ENCODE assay signal across 26 cellular contexts in genomic region chr12:76078748-76079147, GRCh38. TPM values are rescaled to one million over a fixed set of nuclear protein-coding genes. Genes with fewer than 3 reads are reported as not detected.
DNase-seq lines count a peak whose midpoint lies in the region; ATAC-seq, FAIRE-seq and TF ChIP-seq lines count a peak whose summit lies in the region.
"Had no signal": no experiment of that assay in that cellular context is flagged by ENCODE, and none has a peak within 500 bp of the region (broad histone marks: within the 10 kb centered on the region; RNA-seq: fewer than 3 reads in every experiment).

No MANE protein-coding gene starts in this region.

- H3K36me3 Mint-ChIP-seq in activated naive CD8-positive, alpha-beta T cell = peaks cover 35% of the 10 kb centered on the region
- H3K36me3 Mint-ChIP-seq in activated naive CD8-positive, alpha-beta T cell treated with anti-CD3 and anti-CD28 coated beads for 36 hours = peaks cover 64% of the 10 kb centered on the region
- H3K36me3 Mint-ChIP-seq in T-helper 17 cell (ENCODE audit: low read depth) = peaks cover 4% of the 10 kb centered on the region

- H3K4me1 Mint-ChIP-seq in activated naive CD8-positive, alpha-beta T cell (ENCODE audit: low read depth) = peaks cover 71% of the 10 kb centered on the region
- peaks cover 60% of the 10 kb centered on the region for H3K4me1 Mint-ChIP-seq in activated naive CD8-positive, alpha-beta T cell treated with anti-CD3 and anti-CD28 coated beads for 36 hours
- peaks cover 56% of the 10 kb centered on the region for H3K4me1 Mint-ChIP-seq in T-helper 17 cell
- H3K4me1 Mint-ChIP-seq in stimulated activated naive CD8-positive, alpha-beta T cell treated with anti-CD3 and anti-CD28 coated beads, Interleukin-15, amount 100 ng/mL, for 72 hours = peaks cover 75% of the 10 kb centered on the region

- peak overlapping the region; percentile 67 for H3K4me3 Mint-ChIP-seq in activated naive CD8-positive, alpha-beta T cell
- no peak overlapping the region for H3K4me3 Mint-ChIP-seq in activated naive CD8-positive, alpha-beta T cell treated with anti-CD3 and anti-CD28 coated beads for 36 hours
- peak overlapping the region; percentile 7 for H3K4me3 Mint-ChIP-seq in T-helper 17 cell
- H3K4me3 Mint-ChIP-seq in stimulated activated naive CD8-positive, alpha-beta T cell treated with anti-CD3 and anti-CD28 coated beads, Interleukin-15, amount 100 ng/mL, for 72 hours = peak overlapping the region; percentile 17 to 56
- H3K4me3 Mint-ChIP-seq: activated CD8-positive, alpha-beta memory T cell treated with anti-CD3 and anti-CD28 coated beads, Interleukin-2, amount 10 ng/mL, durations not matched to agents 7 days and 5 days; CD14-positive monocyte; stimulated activated memory B cell treated with anti-CD40 and anti-IgM and Interleukin-4, amounts not matched to agents 10 μg/mL and 1 μg/mL and 100 μg/mL, for 72 hours had no signal

- no peak overlapping the region for H3K27ac Mint-ChIP-seq in activated naive CD8-positive, alpha-beta T cell
- H3K27ac Mint-ChIP-seq in activated naive CD8-positive, alpha-beta T cell treated with anti-CD3 and anti-CD28 coated beads for 36 hours = no peak overlapping the region
- peak overlapping the region; percentile 24 for H3K27ac Mint-ChIP-seq in T-helper 17 cell
- peak overlapping the region in 1 of 2 donors; percentile 28 for H3K27ac Mint-ChIP-seq in stimulated activated naive CD8-positive, alpha-beta T cell treated with anti-CD3 and anti-CD28 coated beads, Interleukin-15, amount 100 ng/mL, for 72 hours
- H3K27ac Mint-ChIP-seq: stimulated activated memory B cell treated with anti-CD40 and anti-IgM and Interleukin-4, amounts not matched to agents 10 μg/mL and 1 μg/mL and 100 μg/mL, for 72 hours had no signal

- no peak for DNase-seq in activated naive CD8-positive, alpha-beta T cell treated with anti-CD3 and anti-CD28 coated beads for 36 hours
- DNase-seq in H54 (ENCODE audit: insufficient read length, low spot score) = no peak
- DNase-seq in T-helper 17 cell = no peak
- DNase-seq in stimulated activated naive CD8-positive, alpha-beta T cell treated with anti-CD3 and anti-CD28 coated beads, Interleukin-15, amount 100 ng/mL, for 72 hours = no peak
- DNase-seq in hypothalamus (lab: John Stamatoyannopoulos, UW) = no peak
- no peak for DNase-seq in GM19239 (ENCODE audit: insufficient read length, low spot score)
- DNase-seq: activated CD4-positive, alpha-beta T cell treated with anti-CD3 and anti-CD28 coated beads for 4 hours; activated CD8-positive, alpha-beta memory T cell treated with anti-CD3 and anti-CD28 coated beads, Interleukin-2, amount 10 ng/mL, durations not matched to agents 7 days and 5 days; activated effector memory CD4-positive, alpha-beta T cell treated with Interleukin-2 at 50 U/mL for 16 hours; amygdala; colonic mucosa; effector CD8-positive, alpha-beta T cell; islet precursor cell; KBM-7; left ventricle myocardium inferior; MG63; NCI-H1436; NCI-H82; OCI-M1; sigmoid colon; stimulated activated CD4-positive, alpha-beta T cell treated with anti-CD3 and anti-CD28 coated beads, Interleukin-4, amount 100 ng/mL, for 24 hours; testis had no signal

- H3K9me3 ChIP-seq in T-helper 17 cell (ENCODE audit: control insufficient read depth, low read length, poor library complexity, severe bottlenecking) = no peaks in the 10 kb centered on the region
- H3K9me3 ChIP-seq: colonic mucosa, testis had no signal

- TF ChIP-seq POLR2A in H54 (IDR thresholded peaks at IDR 0.05; ENCODE audit: low read depth, low read length) = no peak

- H3K27me3 Mint-ChIP-seq in activated naive CD8-positive, alpha-beta T cell = no peaks in the 10 kb centered on the region
- no peaks in the 10 kb centered on the region for H3K27me3 Mint-ChIP-seq in activated naive CD8-positive, alpha-beta T cell treated with anti-CD3 and anti-CD28 coated beads for 36 hours
- no peaks in the 10 kb centered on the region for H3K27me3 Mint-ChIP-seq in T-helper 17 cell
- H3K27me3 Mint-ChIP-seq in stimulated activated naive CD8-positive, alpha-beta T cell treated with anti-CD3 and anti-CD28 coated beads, Interleukin-15, amount 100 ng/mL, for 72 hours = no peaks in the 10 kb centered on the region
- H3K27me3 Mint-ChIP-seq: activated CD8-positive, alpha-beta memory T cell treated with anti-CD3 and anti-CD28 coated beads, Interleukin-2, amount 10 ng/mL, durations not matched to agents 7 days and 5 days; stimulated activated memory B cell treated with anti-CD40 and anti-IgM and Interleukin-4, amounts not matched to agents 10 μg/mL and 1 μg/mL and 100 μg/mL, for 72 hours had no signal

- H3K9me3 Mint-ChIP-seq in activated naive CD8-positive, alpha-beta T cell (ENCODE audit: low read depth) = peaks cover 4% of the 10 kb centered on the region
- H3K9me3 Mint-ChIP-seq in activated naive CD8-positive, alpha-beta T cell treated with anti-CD3 and anti-CD28 coated beads for 36 hours = peaks cover 10% of the 10 kb centered on the region
- H3K9me3 Mint-ChIP-seq in stimulated activated naive CD8-positive, alpha-beta T cell treated with anti-CD3 and anti-CD28 coated beads, Interleukin-15, amount 100 ng/mL, for 72 hours = no peaks in the 10 kb centered on the region
- H3K9me3 Mint-ChIP-seq: stimulated activated memory B cell treated with anti-CD40 and anti-IgM and Interleukin-4, amounts not matched to agents 10 μg/mL and 1 μg/mL and 100 μg/mL, for 72 hours had no signal

- peak; percentile 36 for FAIRE-seq in H54 (lab: Jason Lieb, UNC)
- no peak for FAIRE-seq in GM19239 (lab: Jason Lieb, UNC)
- FAIRE-seq: bronchial epithelial cell had no signal

- no peak for ATAC-seq in T-helper 17 cell
- ATAC-seq in stimulated activated naive CD8-positive, alpha-beta T cell treated with anti-CD3 and anti-CD28 coated beads, Interleukin-15, amount 100 ng/mL, for 72 hours = no peak
- ATAC-seq: activated CD8-positive, alpha-beta memory T cell treated with anti-CD3 and anti-CD28 coated beads, Interleukin-2, amount 10 ng/mL, durations not matched to agents 7 days and 5 days; stimulated activated memory B cell treated with anti-CD40 and anti-IgM and Interleukin-4, amounts not matched to agents 10 μg/mL and 1 μg/mL and 100 μg/mL, for 72 hours had no signal

RNA-seq across cellular contexts. Expression of gene NAP1L1, which starts 5.7 kb away (rescaled TPM):
- 1,000 to 10,000 TPM; 1,148 to 1,176 TPM for total RNA-seq in activated naive CD8-positive, alpha-beta T cell treated with anti-CD3 and anti-CD28 coated beads for 36 hours
- total RNA-seq in T-helper 17 cell = 100 to 1,000 TPM; 672 to 731 TPM

RNA-seq across cellular contexts. Expression of gene PHLDA1, which starts 47.2 kb away (rescaled TPM):
- total RNA-seq in activated naive CD8-positive, alpha-beta T cell treated with anti-CD3 and anti-CD28 coated beads for 36 hours = 10 to 100 TPM; 41.5 to 41.9 TPM
- total RNA-seq in T-helper 17 cell = 10 to 100 TPM; 22.2 to 23.6 TPM
